1 cellular context compared by ENCODE assay signal in the genomic region with DNA sequence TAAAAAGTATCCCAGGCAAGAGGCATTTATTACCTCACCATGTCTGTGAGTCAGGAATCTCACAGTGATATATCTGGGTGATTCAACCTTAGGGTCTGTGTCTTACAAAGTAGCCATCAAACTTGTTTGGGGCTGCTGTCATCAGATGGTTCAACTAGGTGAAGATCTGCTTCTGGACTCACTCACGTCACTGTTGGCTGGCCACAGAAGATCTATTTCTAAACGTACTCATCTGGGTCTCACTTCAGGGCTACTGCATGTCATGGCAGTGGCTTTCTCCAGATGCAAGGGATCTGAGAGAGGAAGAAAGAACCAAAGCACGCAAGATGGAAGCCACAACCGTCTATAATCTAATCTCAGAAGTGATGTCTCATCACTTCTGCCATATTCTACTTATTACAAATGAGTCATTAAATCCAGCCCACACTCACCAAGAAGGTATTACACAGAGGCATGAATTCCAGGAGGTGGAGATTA.
TF ChIP-seq lines count a peak whose summit lies in the region.

No MANE protein-coding gene starts in this region.

TF ChIP-seq in SK-N-SH, 30 proteins besides CTCF, POLR2A, EP300 and RAD21 (continued from another document):
- peak; percentile 59; the same call in 1 of the 2 replicates for TF ChIP-seq RXRA (IDR thresholded peaks at IDR 0.05; ENCODE audit: borderline replicate concordance, low read depth)
- no peak for TF ChIP-seq RCOR1 (IDR thresholded peaks at IDR 0.05; ENCODE audit: low read length)
- peak; percentile 36; the same call in 1 of the 2 replicates for TF ChIP-seq TEAD4 (IDR thresholded peaks at IDR 0.05; ENCODE audit: borderline replicate concordance, insufficient read depth)
- peak; percentile 78 for TF ChIP-seq JUND (IDR thresholded peaks at IDR 0.05)
- TF ChIP-seq, protein P1, sequence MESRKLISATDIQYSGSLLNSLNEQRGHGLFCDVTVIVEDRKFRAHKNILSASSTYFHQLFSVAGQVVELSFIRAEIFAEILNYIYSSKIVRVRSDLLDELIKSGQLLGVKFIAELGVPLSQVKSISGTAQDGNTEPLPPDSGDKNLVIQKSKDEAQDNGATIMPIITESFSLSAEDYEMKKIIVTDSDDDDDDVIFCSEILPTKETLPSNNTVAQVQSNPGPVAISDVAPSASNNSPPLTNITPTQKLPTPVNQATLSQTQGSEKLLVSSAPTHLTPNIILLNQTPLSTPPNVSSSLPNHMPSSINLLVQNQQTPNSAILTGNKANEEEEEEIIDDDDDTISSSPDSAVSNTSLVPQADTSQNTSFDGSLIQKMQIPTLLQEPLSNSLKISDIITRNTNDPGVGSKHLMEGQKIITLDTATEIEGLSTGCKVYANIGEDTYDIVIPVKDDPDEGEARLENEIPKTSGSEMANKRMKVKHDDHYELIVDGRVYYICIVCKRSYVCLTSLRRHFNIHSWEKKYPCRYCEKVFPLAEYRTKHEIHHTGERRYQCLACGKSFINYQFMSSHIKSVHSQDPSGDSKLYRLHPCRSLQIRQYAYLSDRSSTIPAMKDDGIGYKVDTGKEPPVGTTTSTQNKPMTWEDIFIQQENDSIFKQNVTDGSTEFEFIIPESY (IDR thresholded peaks at IDR 0.05; ENCODE audit: borderline replicate concordance, low read depth) = 0 out of 2 replicates have a peak, but pooled peaks have one; percentile 14
- TF ChIP-seq, protein P2, sequence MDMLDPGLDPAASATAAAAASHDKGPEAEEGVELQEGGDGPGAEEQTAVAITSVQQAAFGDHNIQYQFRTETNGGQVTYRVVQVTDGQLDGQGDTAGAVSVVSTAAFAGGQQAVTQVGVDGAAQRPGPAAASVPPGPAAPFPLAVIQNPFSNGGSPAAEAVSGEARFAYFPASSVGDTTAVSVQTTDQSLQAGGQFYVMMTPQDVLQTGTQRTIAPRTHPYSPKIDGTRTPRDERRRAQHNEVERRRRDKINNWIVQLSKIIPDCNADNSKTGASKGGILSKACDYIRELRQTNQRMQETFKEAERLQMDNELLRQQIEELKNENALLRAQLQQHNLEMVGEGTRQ (IDR thresholded peaks at IDR 0.05; ENCODE audit: borderline replicate concordance, low read depth, low read length) = no peak
- TF ChIP-seq FOXM1 (IDR thresholded peaks at IDR 0.05; ENCODE audit: low read depth) = no peak
- no peak for TF ChIP-seq CHD2 (IDR thresholded peaks at IDR 0.05; ENCODE audit: low read length, partially characterized antibody)
- peak; percentile 69 for TF ChIP-seq FOSL2 (IDR thresholded peaks at IDR 0.05; ENCODE audit: borderline replicate concordance, low read depth)
- TF ChIP-seq, protein P3, sequence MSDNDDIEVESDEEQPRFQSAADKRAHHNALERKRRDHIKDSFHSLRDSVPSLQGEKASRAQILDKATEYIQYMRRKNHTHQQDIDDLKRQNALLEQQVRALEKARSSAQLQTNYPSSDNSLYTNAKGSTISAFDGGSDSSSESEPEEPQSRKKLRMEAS (IDR thresholded peaks at IDR 0.05; ENCODE audit: low read depth) = 0 out of 2 replicates have a peak, but pooled peaks have one; percentile 14
- TF ChIP-seq, protein P4, sequence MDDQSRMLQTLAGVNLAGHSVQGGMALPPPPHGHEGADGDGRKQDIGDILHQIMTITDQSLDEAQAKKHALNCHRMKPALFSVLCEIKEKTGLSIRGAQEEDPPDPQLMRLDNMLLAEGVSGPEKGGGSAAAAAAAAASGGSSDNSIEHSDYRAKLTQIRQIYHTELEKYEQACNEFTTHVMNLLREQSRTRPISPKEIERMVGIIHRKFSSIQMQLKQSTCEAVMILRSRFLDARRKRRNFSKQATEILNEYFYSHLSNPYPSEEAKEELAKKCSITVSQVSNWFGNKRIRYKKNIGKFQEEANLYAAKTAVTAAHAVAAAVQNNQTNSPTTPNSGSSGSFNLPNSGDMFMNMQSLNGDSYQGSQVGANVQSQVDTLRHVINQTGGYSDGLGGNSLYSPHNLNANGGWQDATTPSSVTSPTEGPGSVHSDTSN (IDR thresholded peaks at IDR 0.05) = peak; percentile 93
- peak; percentile 26; the same call in 1 of the 2 replicates for TF ChIP-seq YY1 (IDR thresholded peaks at IDR 0.05; ENCODE audit: low read depth)
- peak; percentile 93 for TF ChIP-seq TCF12 (IDR thresholded peaks at IDR 0.05)
- TF ChIP-seq MEF2A (IDR thresholded peaks at IDR 0.05; ENCODE audit: borderline replicate concordance, low read depth) = peak; percentile 33; the same call in 1 of the 2 replicates
- TF ChIP-seq ELF1 (IDR thresholded peaks at IDR 0.05) = no peak
- no peak for TF ChIP-seq GABPA (IDR thresholded peaks at IDR 0.05; ENCODE audit: low read depth)
- TF ChIP-seq SIN3A (IDR thresholded peaks at IDR 0.05; ENCODE audit: borderline replicate concordance, low read depth, low read length) = 0 out of 2 replicates have a peak, but pooled peaks have one; percentile 46
- TF ChIP-seq POLR2AphosphoS5 (IDR thresholded peaks at IDR 0.05; ENCODE audit: low read depth, low read length) = no peak
